Comparison of ENCODE assay signal across 13 cellular contexts in the genomic region with DNA sequence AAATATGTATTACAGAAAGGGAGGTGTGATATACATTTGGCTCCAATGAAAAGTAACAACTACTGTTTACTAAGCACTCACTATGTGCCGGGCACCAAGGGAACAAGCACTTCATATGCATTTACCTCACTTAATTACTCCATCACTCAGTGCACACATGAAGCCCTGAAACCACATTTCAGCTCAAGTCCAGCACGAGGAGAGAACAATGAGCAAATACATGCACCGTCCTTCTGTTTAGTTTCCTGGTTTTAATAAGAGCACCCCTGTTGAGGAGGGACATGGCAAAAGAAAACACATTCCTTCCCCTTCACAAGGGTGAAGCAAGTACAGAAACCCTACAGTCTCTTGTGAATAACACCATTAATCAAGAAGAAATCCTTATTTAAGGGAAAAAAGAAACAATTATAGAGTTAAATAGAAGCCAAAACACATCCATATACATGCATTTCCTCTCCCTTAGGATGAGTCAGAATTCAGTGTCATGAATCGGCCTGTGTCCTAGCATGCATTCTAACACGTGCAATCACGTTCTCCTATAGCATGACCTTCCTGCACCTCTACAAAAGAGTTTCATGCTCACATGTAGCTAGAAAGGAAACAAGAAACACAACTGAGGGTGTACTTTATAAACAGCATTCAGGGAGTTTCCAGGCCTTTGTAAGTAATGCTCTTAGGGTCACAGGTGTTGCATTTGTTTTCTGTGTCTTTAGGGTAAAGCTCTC.
A peak's percentile ranks its signal among the peaks of the same experiment; 100 is the strongest.
DNase-seq lines count a peak whose midpoint lies in the region; ATAC-seq, FAIRE-seq and TF ChIP-seq lines count a peak whose summit lies in the region.
"Had no signal": no experiment of that assay in that cellular context is flagged by ENCODE, and none has a peak within 500 bp of the region (broad histone marks: within the 10 kb centered on the region; RNA-seq: fewer than 3 reads in every experiment).

No MANE protein-coding gene starts in this region.

- 15% methylated on average over 6 of the region's 6 CpGs for WGBS in GM12878 (ENCODE audit: insufficient coverage, insufficient replicate concordance, low lambda C conversion rate, missing lambda C conversion rate)

- peak; percentile 78 for ATAC-seq in GM18867 (IDR thresholded peaks at IDR 0.05; ENCODE audit: unreplicated experiment)
- peak; percentile 73 for ATAC-seq in HG03159 (IDR thresholded peaks at IDR 0.05; ENCODE audit: unreplicated experiment)
- peak; percentile 80 for ATAC-seq in GM12878
- ATAC-seq: activated CD8-positive, alpha-beta memory T cell treated with anti-CD3 and anti-CD28 coated beads, Interleukin-2, amount 10 ng/mL, durations not matched to agents 7 days and 5 days had no signal

- H3K4me1 ChIP-seq in GM12878 (ENCODE audit: control insufficient read depth, insufficient read depth, low read length), result peaks cover 8% of the 10 kb centered on the region; the same call in 1 of the 2 replicates

- FAIRE-seq in GM12878 (lab: Jason Lieb, UNC), result peak; percentile 79
- FAIRE-seq: H1 had no signal

- H3K36me3 ChIP-seq in GM12878 (ENCODE audit: control insufficient read depth in 2 of 2, insufficient read depth in 2 of 2, low read length in 1 of 2), result no peaks in the 10 kb centered on the region
- H3K36me3 ChIP-seq: thoracic aorta had no signal

- SMC1A ChIA-PET in GM12878 (lab: Charles Lee; ENCODE audit: uncharacterized antibody, unreplicated experiment), result interaction anchor here (0.7 to 2.8 kb wide), 13 partner anchors 9 to 127 kb away, joined by 3 to 18 read pairs (median 4); no protein-coding TSS in a partner anchor

- DNase-seq in GM12878 (ENCODE audit: low read depth, low spot score), result peak; percentile 76
- DNase-seq in osteocyte (ENCODE audit: extremely low spot score, unreplicated experiment), result no peak
- no peak for DNase-seq in GM20000 (ENCODE audit: low spot score)
- DNase-seq in H4 (ENCODE audit: low spot score), result no peak
- no peak for DNase-seq in pons (ENCODE audit: low spot score)
- DNase-seq in NCI-H2171 (lab: John Stamatoyannopoulos, UW), result no peak
- DNase-seq: activated CD8-positive, alpha-beta memory T cell treated with anti-CD3 and anti-CD28 coated beads, Interleukin-2, amount 10 ng/mL, durations not matched to agents 7 days and 5 days; Karpas-422; SIG-M5 had no signal

- peak overlapping the region; percentile 6 for H2AFZ ChIP-seq in GM12878 (ENCODE audit: control insufficient read depth, low read depth, low read length)

- peaks cover 4% of the 10 kb centered on the region for H3K36me3 Mint-ChIP-seq in osteocyte (ENCODE audit: unreplicated experiment)
- H3K36me3 Mint-ChIP-seq: activated CD8-positive, alpha-beta memory T cell treated with anti-CD3 and anti-CD28 coated beads, Interleukin-2, amount 10 ng/mL, durations not matched to agents 7 days and 5 days had no signal

- peak overlapping the region; percentile 74 for H3K27ac Mint-ChIP-seq in osteocyte (ENCODE audit: unreplicated experiment)
- H3K27ac Mint-ChIP-seq: activated CD8-positive, alpha-beta memory T cell treated with anti-CD3 and anti-CD28 coated beads, Interleukin-2, amount 10 ng/mL, durations not matched to agents 7 days and 5 days had no signal

- POLR2A ChIA-PET in GM12878 (lab: Charles Lee), result interaction anchor here (1.0 to 1.2 kb wide), 2 partner anchors 13 to 63 kb away, joined by 4 to 5 read pairs; no protein-coding TSS in a partner anchor

- H3K4me1 Mint-ChIP-seq in osteocyte (ENCODE audit: unreplicated experiment), result peaks cover 22% of the 10 kb centered on the region
- H3K4me1 Mint-ChIP-seq: activated CD8-positive, alpha-beta memory T cell treated with anti-CD3 and anti-CD28 coated beads, Interleukin-2, amount 10 ng/mL, durations not matched to agents 7 days and 5 days had no signal

- no peaks in the 10 kb centered on the region for H3K9me3 Mint-ChIP-seq in osteocyte (ENCODE audit: unreplicated experiment)

- peak overlapping the region; percentile 29 for H3K27ac ChIP-seq in GM12878 (ENCODE audit: control insufficient read depth, insufficient read depth)
- H3K27ac ChIP-seq: thoracic aorta had no signal

- intact Hi-C loops in GM12878 (cut with micrococcal nuclease; ENCODE audit: unreplicated experiment), result loop anchor here (2.0 to 5.0 kb wide), 2 partner anchors 66 to 267 kb away; no protein-coding TSS in a partner anchor

- peak overlapping the region; percentile 38; the same call in 1 of the 2 replicates for H3K4me2 ChIP-seq in GM12878 (ENCODE audit: control insufficient read depth, insufficient read depth)

- H3K4me3 Mint-ChIP-seq in osteocyte (ENCODE audit: unreplicated experiment), result no peak overlapping the region
- H3K4me3 Mint-ChIP-seq: activated CD8-positive, alpha-beta memory T cell treated with anti-CD3 and anti-CD28 coated beads, Interleukin-2, amount 10 ng/mL, durations not matched to agents 7 days and 5 days had no signal

- TF ChIP-seq POLR2A in GM12878 (IDR thresholded peaks at IDR 0.05; ENCODE audit: low read depth, low read length), result no peak

- BruUV-seq in GM12878 (replicated peaks; lab: Mats Ljungman, UMichigan), result TSS peak; percentile 88

- no peak for TF ChIP-seq RAD21 in GM12878 (IDR thresholded peaks at IDR 0.05; ENCODE audit: insufficient read depth, low read depth, low read length)

- H3K27me3 ChIP-seq in GM12878 (replicated peaks in 1 of 2; ENCODE audit: control insufficient read depth in 2 of 2, insufficient read depth in 2 of 2, low read length in 1 of 2), result no peaks in the 10 kb centered on the region

- RAD21 ChIA-PET in GM12878 (lab: Charles Lee; ENCODE audit: unreplicated experiment), result interaction anchor here (0.9 to 2.0 kb wide), 16 partner anchors 9 to 237 kb away, joined by 3 to 11 read pairs (median 4); no protein-coding TSS in a partner anchor

- no peaks in the 10 kb centered on the region for H3K79me2 ChIP-seq in GM12878 (ENCODE audit: control insufficient read depth, insufficient read depth, low read length)

- no peak for TF ChIP-seq CTCF in GM12878 (IDR thresholded peaks at IDR 0.05 in 2 of 3, conservative IDR thresholded peaks at IDR 0.05 in 1 of 3; ENCODE audit: control insufficient read depth in 2 of 3, extremely low read depth in 1 of 3, insufficient read depth in 1 of 3, low read depth in 3 of 3, low read length in 3 of 3)
- no peak for TF ChIP-seq CTCF in osteocyte (IDR thresholded peaks at IDR 0.05)
- TF ChIP-seq CTCF in GM20000 (IDR thresholded peaks at IDR 0.05; ENCODE audit: extremely low read depth, missing control alignments), result no peak

- no peaks in the 10 kb centered on the region for H3K27me3 Mint-ChIP-seq in osteocyte (ENCODE audit: unreplicated experiment)
- H3K27me3 Mint-ChIP-seq: activated CD8-positive, alpha-beta memory T cell treated with anti-CD3 and anti-CD28 coated beads, Interleukin-2, amount 10 ng/mL, durations not matched to agents 7 days and 5 days had no signal

- H3K4me3 ChIP-seq in GM12878, result no peak overlapping the region
- H3K4me3 ChIP-seq: thoracic aorta had no signal

- H3K9me3 ChIP-seq in GM12878 (replicated peaks; ENCODE audit: control insufficient read depth, insufficient read depth, low read length), result no peaks in the 10 kb centered on the region
- H3K9me3 ChIP-seq: thoracic aorta had no signal

- TF ChIP-seq EP300 in GM12878 (IDR thresholded peaks at IDR 0.05; ENCODE audit: borderline replicate concordance in 1 of 2, control insufficient read depth in 1 of 2, low read depth in 2 of 2, low read length in 2 of 2), result no peak; a peak in 2 of 4 replicates

- no peak overlapping the region for H3K9ac ChIP-seq in GM12878 (ENCODE audit: control insufficient read depth, insufficient read depth, low read length)

- CTCF ChIA-PET in GM12878 (lab: Yijun Ruan, JAX), result interaction anchor here (1.0 to 1.5 kb wide), 5 partner anchors 9 to 65 kb away, joined by 3 to 4 read pairs (median 3); no protein-coding TSS in a partner anchor

- no peaks in the 10 kb centered on the region for H4K20me1 ChIP-seq in GM12878 (ENCODE audit: control insufficient read depth, insufficient read depth)

- in situ Hi-C loops in GM12878 (cut with MboI), result no loop called here

TF ChIP-seq in GM12878, 131 proteins besides CTCF, POLR2A, EP300 and RAD21 (continues in another document):
- TF ChIP-seq FOXM1 (IDR thresholded peaks at IDR 0.05; ENCODE audit: low read depth, low read length), result peak; percentile 22; the same call in 1 of the 2 replicates
- no peak for TF ChIP-seq JUNB (IDR thresholded peaks at IDR 0.05)
- TF ChIP-seq MEF2A (IDR thresholded peaks at IDR 0.05; ENCODE audit: insufficient read depth, low read depth, low read length), result no peak
- TF ChIP-seq, protein P1, sequence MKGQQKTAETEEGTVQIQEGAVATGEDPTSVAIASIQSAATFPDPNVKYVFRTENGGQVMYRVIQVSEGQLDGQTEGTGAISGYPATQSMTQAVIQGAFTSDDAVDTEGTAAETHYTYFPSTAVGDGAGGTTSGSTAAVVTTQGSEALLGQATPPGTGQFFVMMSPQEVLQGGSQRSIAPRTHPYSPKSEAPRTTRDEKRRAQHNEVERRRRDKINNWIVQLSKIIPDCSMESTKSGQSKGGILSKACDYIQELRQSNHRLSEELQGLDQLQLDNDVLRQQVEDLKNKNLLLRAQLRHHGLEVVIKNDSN (IDR thresholded peaks at IDR 0.05; ENCODE audit: borderline replicate concordance, extremely low read length, insufficient read depth, low read depth, low read length), result no peak
- 0 out of 2 replicates have a peak, but pooled peaks have one; percentile 23 for TF ChIP-seq MXI1 (IDR thresholded peaks at IDR 0.05; ENCODE audit: low read depth, low read length)
- TF ChIP-seq ETV6 (conservative IDR thresholded peaks at IDR 0.05 in 1 of 2, IDR thresholded peaks at IDR 0.05 in 1 of 2; ENCODE audit: borderline replicate concordance in 1 of 2, low read depth in 1 of 2), result peak in 1 of 2 experiments; percentile 38; a peak in 1 of 4 replicates
- TF ChIP-seq NFIC (IDR thresholded peaks at IDR 0.05; ENCODE audit: low read depth, low read length), result peak; percentile 59
- peak; percentile 56; the same call in 1 of the 2 replicates for TF ChIP-seq IKZF1 (conservative IDR thresholded peaks at IDR 0.05)
- no peak for TF ChIP-seq ZNF274 (IDR thresholded peaks at IDR 0.05; ENCODE audit: insufficient read depth, insufficient read length)
- no peak for TF ChIP-seq MTA3 (IDR thresholded peaks at IDR 0.05; ENCODE audit: borderline replicate concordance, low read length)
- no peak for TF ChIP-seq CBX3 (IDR thresholded peaks at IDR 0.05; ENCODE audit: borderline replicate concordance, low read depth)
- peak; percentile 61 for TF ChIP-seq RAD51 (IDR thresholded peaks at IDR 0.05)
- no peak for TF ChIP-seq NR2C1 (IDR thresholded peaks at IDR 0.05)
- TF ChIP-seq SUPT20H (IDR thresholded peaks at IDR 0.05; ENCODE audit: borderline replicate concordance, control insufficient read depth, low read depth, low read length), result no peak
- TF ChIP-seq SMAD1 (IDR thresholded peaks at IDR 0.05; ENCODE audit: low read depth, partially characterized antibody), result no peak
- TF ChIP-seq MEF2B (IDR thresholded peaks at IDR 0.05; ENCODE audit: partially characterized antibody, poor library complexity, severe bottlenecking), result peak; percentile 72
- TF ChIP-seq HCFC1 (IDR thresholded peaks at IDR 0.05; ENCODE audit: low read length), result no peak
- no peak for TF ChIP-seq SRF (IDR thresholded peaks at IDR 0.05; ENCODE audit: low read depth in 2 of 2, low read length in 2 of 2)
- peak; percentile 78; the same call in 1 of the 2 replicates for TF ChIP-seq NR2F1 (conservative IDR thresholded peaks at IDR 0.05)
